Comparison of ENCODE assay signal across 18 cellular contexts in genomic region chr6:3431994-3432393, GRCh38. TPM values are rescaled to one million over a fixed set of nuclear protein-coding genes. Genes with fewer than 3 reads are reported as not detected.
"Had no signal": no experiment of that assay in that cellular context is flagged by ENCODE, and none has a peak within 500 bp of the region (broad histone marks: within the 10 kb centered on the region; RNA-seq: fewer than 3 reads in every experiment).

No MANE protein-coding gene starts in this region.

- H3K36me3 ChIP-seq: ascending aorta, breast epithelium, neutrophil, upper lobe of right lung had no signal

- H3K9ac ChIP-seq: parathyroid adenoma, SK-N-SH had no signal

- H2AFZ ChIP-seq: parathyroid adenoma had no signal

- H3K27me3 ChIP-seq: ascending aorta, breast epithelium, upper lobe of right lung had no signal

- DNase-seq: activated CD4-positive, CD25-positive, alpha-beta regulatory T cell treated with anti-CD3 and anti-CD28 coated beads, Interleukin-2, amount 50 U/mL, for 72 hours; activated naive CD4-positive, alpha-beta T cell; dermis blood vessel endothelial cell; foreskin fibroblast; glutamatergic neuron; naive B cell; SK-N-SH; stimulated activated CD4-positive, alpha-beta T cell treated with anti-CD3 and anti-CD28 coated beads, Interleukin-15, amount 100 ng/mL, for 24 hours; stimulated activated CD4-positive, alpha-beta T cell treated with anti-CD3 and anti-CD28 coated beads, Interleukin-4, amount 100 ng/mL, for 1 hour; stimulated activated naive CD4-positive, alpha-beta T cell; substantia nigra; T-helper 1 cell; T1000; upper lobe of right lung had no signal

- H3K4me3 ChIP-seq: ascending aorta, breast epithelium, upper lobe of right lung had no signal

- H3K4me2 ChIP-seq: SK-N-SH had no signal

- H3K9me3 ChIP-seq: ascending aorta, breast epithelium, neutrophil, SK-N-SH, upper lobe of right lung had no signal

- H3K4me1 ChIP-seq: ascending aorta, parathyroid adenoma, upper lobe of right lung had no signal

- H3K27ac ChIP-seq: ascending aorta, neutrophil, parathyroid adenoma, upper lobe of right lung had no signal

RNA-seq across cellular contexts. Expression of gene SLC22A23, which starts 24.9 kb away (rescaled TPM):
- polyA plus RNA-seq: SK-N-SH had no signal
